In the genomic region with DNA sequence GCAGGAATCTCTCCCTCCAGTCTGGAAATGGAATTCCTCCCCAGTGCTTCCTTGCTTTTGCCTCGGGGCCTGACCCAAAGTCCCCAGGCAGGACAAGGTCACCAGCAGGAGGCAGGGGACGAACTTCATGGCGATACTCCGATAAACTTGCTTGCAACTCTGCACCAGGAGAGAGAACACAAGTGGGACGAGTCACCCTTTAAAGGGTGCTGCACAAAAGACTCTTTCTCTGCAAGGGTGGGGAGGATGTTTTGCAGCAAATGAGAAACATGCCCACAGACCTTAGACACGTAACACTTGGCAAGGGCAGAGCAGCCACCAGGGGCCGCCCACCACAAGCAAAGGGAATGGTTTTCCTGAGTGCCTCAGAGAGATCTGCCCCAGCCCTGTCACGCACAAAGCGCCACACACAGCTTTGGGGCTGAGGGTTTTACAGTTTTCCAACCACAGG, we compare ENCODE assay signal across 8 cellular contexts. TPM values are rescaled to one million over a fixed set of nuclear protein-coding genes. Genes with fewer than 3 reads are reported as not detected.
A peak's percentile ranks its signal among the peaks of the same experiment; 100 is the strongest.
DNase-seq lines count a peak whose midpoint lies in the region; TF ChIP-seq lines count a peak whose summit lies in the region.

A gene with protein sequence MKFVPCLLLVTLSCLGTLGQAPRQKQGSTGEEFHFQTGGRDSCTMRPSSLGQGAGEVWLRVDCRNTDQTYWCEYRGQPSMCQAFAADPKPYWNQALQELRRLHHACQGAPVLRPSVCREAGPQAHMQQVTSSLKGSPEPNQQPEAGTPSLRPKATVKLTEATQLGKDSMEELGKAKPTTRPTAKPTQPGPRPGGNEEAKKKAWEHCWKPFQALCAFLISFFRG (minus strand): TSS at position 175 of the 451 bp plus-strand sequence. CDS start 46 bp downstream, at position 129.

- H4K20me1 ChIP-seq in GM23248 (ENCODE audit: insufficient read depth): no peaks in the 10 kb centered on the region

- no peak within 1 kb of the TSS for H3K27ac ChIP-seq in GM23248
- no peak within 1 kb of the TSS for H3K27ac ChIP-seq in vagina

- in situ Hi-C loops in GM23248 (cut with MboI): loop anchor here (25.0 kb wide), 1 partner anchor 476 kb away; no protein-coding TSS in a partner anchor

- H3K4me3 ChIP-seq in GM23248: no peak within 1 kb of the TSS
- no peak within 1 kb of the TSS for H3K4me3 ChIP-seq in fibroblast of the aortic adventitia (ENCODE audit: low read depth, low read length)
- H3K4me3 ChIP-seq in vagina: no peak within 1 kb of the TSS

- no peaks in the 10 kb centered on the region for H3F3A ChIP-seq in GM23248 (ENCODE audit: insufficient read depth)

- DNase-seq in ELR (ENCODE audit: low read depth) (peak; percentile 60), GM23248 (peak; percentile 78), NCI-H2107 (lab: John Stamatoyannopoulos, UW) (peak; percentile 12), fibroblast of the aortic adventitia (ENCODE audit: low read depth) (peak; percentile 36), renal cortical epithelial cell (ENCODE audit: low read depth) (peak; percentile 35), NCI-H2227 (lab: John Stamatoyannopoulos, UW; ENCODE audit: unreplicated experiment) (no peak), vagina (ENCODE audit: extremely low spot score in 2 of 2) (no peak)
- peak; percentile 72 for DNase-seq in activated CD8-positive, alpha-beta memory T cell treated with anti-CD3 and anti-CD28 coated beads, Interleukin-2, amount 50 U/mL, for 4 hours

- H3K9ac ChIP-seq in GM23248: no peak within 1 kb of the TSS

- no peak for TF ChIP-seq POLR2A in vagina (IDR thresholded peaks at IDR 0.05)

- H3K9me3 ChIP-seq in GM23248 (ENCODE audit: low read depth) (no peaks in the 10 kb centered on the region), vagina (no peaks in the 10 kb centered on the region)

- no peaks in the 10 kb centered on the region for H3K9me2 ChIP-seq in GM23248 (ENCODE audit: insufficient read depth)

- H3K27me3 ChIP-seq in GM23248 (replicated peaks; ENCODE audit: insufficient read depth) (peaks cover 22% of the 10 kb centered on the region; the same call in 1 of the 2 replicates), vagina (no peaks in the 10 kb centered on the region)

- peak within 1 kb of the TSS; percentile 42 for H2AFZ ChIP-seq in GM23248

- WGBS in GM23248 (ENCODE audit: low coverage in 1 of 2, low lambda C conversion rate in 2 of 2, missing lambda C conversion rate in 2 of 2), 2 experiments: 2 to 11% methylated on average over 9 of the region's 9 CpGs

- H3K4me1 ChIP-seq in GM23248 (ENCODE audit: insufficient read depth): no peaks in the 10 kb centered on the region
- H3K4me1 ChIP-seq in vagina: peaks cover 4% of the 10 kb centered on the region

- H3K4me2 ChIP-seq in GM23248 (ENCODE audit: unreplicated experiment): peak within 1 kb of the TSS; percentile 1

- H3K36me3 ChIP-seq in GM23248 (ENCODE audit: low read depth) (no peaks in the 10 kb centered on the region), vagina (no peaks in the 10 kb centered on the region)

- H3K79me2 ChIP-seq in GM23248 (ENCODE audit: insufficient read depth): no peaks in the 10 kb centered on the region

- intact Hi-C loops in vagina (cut with DNase I): no loop called here

- TF ChIP-seq CTCF in fibroblast of the aortic adventitia (IDR thresholded peaks at IDR 0.05; ENCODE audit: insufficient read depth, low read length): peak; percentile 35
- TF ChIP-seq CTCF in vagina (IDR thresholded peaks at IDR 0.05): no peak

RNA-seq across cellular contexts. Expression of the gene that starts here (rescaled TPM):
- not detected in 2 replicates for total RNA-seq in GM23248 (2014; rRNA removed; shearing (Covaris generic))
- polyA plus RNA-seq in GM23248 (2016; fragmentation: Nextera tagmentation; extraction: Ambion mirVana): not detected in 2 replicates
- not detected in 2 replicates for total RNA-seq in fibroblast of the aortic adventitia (ENCODE audit: low replicate concordance)
- total RNA-seq in renal cortical epithelial cell: not detected in 2 replicates
- 2.9 TPM for total RNA-seq in vagina

Comparison
In these comparisons a context has a peak if more than half of its experiments do, and no peak if none do; other contexts are left out.
1. Peak in DNase-seq and H3K4me2 ChIP-seq in GM23248; RNA of the gene not detected or under 1 TPM.
2. Peak in DNase-seq in fibroblast of the aortic adventitia; RNA of the gene not detected or under 1 TPM.
3. Peak in DNase-seq in renal cortical epithelial cell; RNA of the gene not detected or under 1 TPM.
4. DNase-seq: peak in ELR (single experiment), NCI-H2107 (single experiment) and activated CD8-positive, alpha-beta memory T cell treated with anti-CD3 and anti-CD28 coated beads, Interleukin-2, amount 50 U/mL, for 4 hours (single experiment); none in NCI-H2227 (single experiment) and vagina (0 of 2).